In genomic region chr4:19711871-19712270, GRCh38 we compare ENCODE assay signal across 17 cellular contexts.
DNase-seq lines count a peak whose midpoint lies in the region; ATAC-seq and TF ChIP-seq lines count a peak whose summit lies in the region.
"Had no signal": no experiment of that assay in that cellular context is flagged by ENCODE, and none has a peak within 500 bp of the region (broad histone marks: within the 10 kb centered on the region; RNA-seq: fewer than 3 reads in every experiment).

No MANE protein-coding gene starts in this region.

- DNase-seq in AG08395 (ENCODE audit: low spot score) (peak; percentile 66), HPDE6-E6E7 (ENCODE audit: extremely low spot score) (peak; percentile 3), astrocyte of the cerebellum (ENCODE audit: low read depth) (peak; percentile 48), iris pigment epithelial cell (ENCODE audit: low read depth) (peak; percentile 79), RPMI8226 (no peak)
- DNase-seq: activated CD8-positive, alpha-beta memory T cell treated with anti-CD3 and anti-CD28 coated beads, Interleukin-2, amount 10 ng/mL, durations not matched to agents 7 days and 5 days; activated naive CD4-positive, alpha-beta T cell treated with Interleukin-2 at 50 U/mL for 16 hours; DMS79; NCI-H1930; pancreas had no signal

- no peak overlapping the region for H3K4me3 ChIP-seq in astrocyte of the cerebellum (ENCODE audit: low read depth, low read length)
- H3K4me3 ChIP-seq: pancreas, SK-N-MC, tibial nerve had no signal

- no peak for TF ChIP-seq CTCF in astrocyte of the cerebellum (IDR thresholded peaks at IDR 0.05; ENCODE audit: low read depth, low read length, missing control alignments)

- in situ Hi-C loops in astrocyte of the cerebellum (cut with HindIII; ENCODE audit: low sequenced_read_pairs) = no loop called here

- no peak for ATAC-seq in GM18868 (IDR thresholded peaks at IDR 0.05; ENCODE audit: unreplicated experiment)
- no peak for ATAC-seq in GM18520 (IDR thresholded peaks at IDR 0.05; ENCODE audit: unreplicated experiment)
- ATAC-seq in GM21390 (IDR thresholded peaks at IDR 0.05; ENCODE audit: unreplicated experiment) = no peak
- ATAC-seq: activated CD8-positive, alpha-beta memory T cell treated with anti-CD3 and anti-CD28 coated beads, Interleukin-2, amount 10 ng/mL, durations not matched to agents 7 days and 5 days; esophagus mucosa; pancreas; WTC11 had no signal
